1 cellular context compared by ENCODE assay signal in genomic region chr15:57328479-57329250, GRCh38.
TF ChIP-seq lines count a peak whose summit lies in the region.

No MANE protein-coding gene starts in this region.

TF ChIP-seq in K562, 482 proteins besides CTCF, POLR2A, EP300 and RAD21 (continued from another document and continues in another):
- TF ChIP-seq AFF1 (IDR thresholded peaks at IDR 0.05; ENCODE audit: low read depth in 1 of 2, partially characterized antibody in 2 of 2) (no peak), ZNF140 (CRISPR knock-in tag; IDR thresholded peaks at IDR 0.05) (no peak), PKNOX1 (IDR thresholded peaks at IDR 0.05) (peak; percentile 84), GTF2F1 (IDR thresholded peaks at IDR 0.05; ENCODE audit: low read depth, low read length) (no peak), POLR3A (IDR thresholded peaks at IDR 0.05; ENCODE audit: borderline replicate concordance, extremely low read depth, insufficient read depth, insufficient read length) (no peak), ZNF639 (CRISPR knock-in tag; conservative IDR thresholded peaks at IDR 0.05 in 1 of 2, IDR thresholded peaks at IDR 0.05 in 1 of 2) (peak in 1 of 2 experiments; percentile 62; a peak in 1 of 4 replicates), SOX6 (IDR thresholded peaks at IDR 0.05) (no peak), RBM14 (IDR thresholded peaks at IDR 0.05; ENCODE audit: borderline replicate concordance, insufficient read depth, low read depth, low read length) (no peak), CBFB (CRISPR knock-in tag; IDR thresholded peaks at IDR 0.05) (no peak), ATF7 (IDR thresholded peaks at IDR 0.05) (peak; percentile 86), MTF1 (CRISPR knock-in tag; IDR thresholded peaks at IDR 0.05; ENCODE audit: borderline replicate concordance) (no peak), FOXM1 (IDR thresholded peaks at IDR 0.05; ENCODE audit: low read depth) (no peak), FOXM1 (CRISPR knock-in tag; IDR thresholded peaks at IDR 0.05; ENCODE audit: low read depth) (no peak), U2AF1 (optimal IDR thresholded peaks at IDR 0.05; ENCODE audit: low read depth, low read length) (no peak), RBM34 (IDR thresholded peaks at IDR 0.05; ENCODE audit: borderline replicate concordance, insufficient read depth, low read length) (no peak), SRSF7 (optimal IDR thresholded peaks at IDR 0.05; ENCODE audit: low read depth, low read length) (no peak), HDAC2 (IDR thresholded peaks at IDR 0.05) (no peak), ZNF318 (IDR thresholded peaks at IDR 0.05; ENCODE audit: borderline replicate concordance in 1 of 2, low read depth in 1 of 2) (no peak), RBM25 (IDR thresholded peaks at IDR 0.05; ENCODE audit: low read depth, low read length, severe bottlenecking) (no peak), SNAPC5 (CRISPR knock-in tag; IDR thresholded peaks at IDR 0.05) (no peak), HCFC1 (IDR thresholded peaks at IDR 0.05; ENCODE audit: low read depth, low read length) (no peak), MCM3 (IDR thresholded peaks at IDR 0.05) (no peak), KLF10 (CRISPR knock-in tag; IDR thresholded peaks at IDR 0.05) (no peak), NFXL1 (CRISPR knock-in tag; IDR thresholded peaks at IDR 0.05) (no peak), FOXA1 (IDR thresholded peaks at IDR 0.05; ENCODE audit: borderline replicate concordance) (no peak), MNT (conservative IDR thresholded peaks at IDR 0.05) (0 out of 4 replicates have a peak, but pooled peaks of 1 of the 2 experiments have one; percentile 14), ZNF175 (CRISPR knock-in tag; IDR thresholded peaks at IDR 0.05; ENCODE audit: low read depth) (peak; percentile 60; the same call in 1 of the 2 replicates), ZNF280A (IDR thresholded peaks at IDR 0.05; ENCODE audit: low read depth, partially characterized antibody) (no peak), EZH2 (IDR thresholded peaks at IDR 0.05; ENCODE audit: borderline replicate concordance, low read depth, low read length) (no peak), LCOR (CRISPR knock-in tag; IDR thresholded peaks at IDR 0.05) (no peak), ZSCAN32 (CRISPR knock-in tag; IDR thresholded peaks at IDR 0.05) (no peak), SPI1 (IDR thresholded peaks at IDR 0.05; ENCODE audit: borderline replicate concordance, low read depth, low read length) (no peak), HDAC1 (IDR thresholded peaks at IDR 0.05) (no peak), RCOR1 (IDR thresholded peaks at IDR 0.05; ENCODE audit: borderline replicate concordance in 1 of 2, low read depth in 2 of 2, low read length in 2 of 2) (peak in 1 of 2 experiments; percentile 29; a peak in 1 of 4 replicates), CXXC5 (CRISPR knock-in tag; IDR thresholded peaks at IDR 0.05) (peak; percentile 79), TBL1XR1 (IDR thresholded peaks at IDR 0.05; ENCODE audit: low read length in 2 of 2) (peak in 1 of 2 experiments; percentile 60; a peak in 1 of 4 replicates), BMI1 (IDR thresholded peaks at IDR 0.05; ENCODE audit: low read length) (no peak), ZBTB2 (IDR thresholded peaks at IDR 0.05) (no peak), NUFIP1 (IDR thresholded peaks at IDR 0.05; ENCODE audit: partially characterized antibody) (no peak), TCF7 (IDR thresholded peaks at IDR 0.05; ENCODE audit: borderline replicate concordance) (no peak), ZSCAN29 (IDR thresholded peaks at IDR 0.05) (no peak), IRF2 (CRISPR knock-in tag; IDR thresholded peaks at IDR 0.05) (no peak), XRCC5 (IDR thresholded peaks at IDR 0.05; ENCODE audit: low read depth, low read length) (no peak), ATF2 (CRISPR knock-in tag; IDR thresholded peaks at IDR 0.05) (no peak)
